1 cellular context compared by ENCODE assay signal in genomic region chr10:75430000-75430763, GRCh38.
TF ChIP-seq lines count a peak whose summit lies in the region.

No MANE protein-coding gene starts in this region.

TF ChIP-seq in K562, 482 proteins besides CTCF, POLR2A, EP300 and RAD21 (continued from another document and continues in another):
- no peak for TF ChIP-seq ZNF764 (CRISPR knock-in tag; IDR thresholded peaks at IDR 0.05; ENCODE audit: low read depth)
- no peak for TF ChIP-seq KLF10 (CRISPR knock-in tag; IDR thresholded peaks at IDR 0.05)
- TF ChIP-seq MLLT1 (IDR thresholded peaks at IDR 0.05), result no peak
- TF ChIP-seq, protein P1, sequence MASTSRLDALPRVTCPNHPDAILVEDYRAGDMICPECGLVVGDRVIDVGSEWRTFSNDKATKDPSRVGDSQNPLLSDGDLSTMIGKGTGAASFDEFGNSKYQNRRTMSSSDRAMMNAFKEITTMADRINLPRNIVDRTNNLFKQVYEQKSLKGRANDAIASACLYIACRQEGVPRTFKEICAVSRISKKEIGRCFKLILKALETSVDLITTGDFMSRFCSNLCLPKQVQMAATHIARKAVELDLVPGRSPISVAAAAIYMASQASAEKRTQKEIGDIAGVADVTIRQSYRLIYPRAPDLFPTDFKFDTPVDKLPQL (IDR thresholded peaks at IDR 0.05; ENCODE audit: extremely low read depth, insufficient read length), result no peak
- no peak for TF ChIP-seq EWSR1 (IDR thresholded peaks at IDR 0.05; ENCODE audit: borderline replicate concordance, low read depth, partially characterized antibody)
- TF ChIP-seq, protein P2, sequence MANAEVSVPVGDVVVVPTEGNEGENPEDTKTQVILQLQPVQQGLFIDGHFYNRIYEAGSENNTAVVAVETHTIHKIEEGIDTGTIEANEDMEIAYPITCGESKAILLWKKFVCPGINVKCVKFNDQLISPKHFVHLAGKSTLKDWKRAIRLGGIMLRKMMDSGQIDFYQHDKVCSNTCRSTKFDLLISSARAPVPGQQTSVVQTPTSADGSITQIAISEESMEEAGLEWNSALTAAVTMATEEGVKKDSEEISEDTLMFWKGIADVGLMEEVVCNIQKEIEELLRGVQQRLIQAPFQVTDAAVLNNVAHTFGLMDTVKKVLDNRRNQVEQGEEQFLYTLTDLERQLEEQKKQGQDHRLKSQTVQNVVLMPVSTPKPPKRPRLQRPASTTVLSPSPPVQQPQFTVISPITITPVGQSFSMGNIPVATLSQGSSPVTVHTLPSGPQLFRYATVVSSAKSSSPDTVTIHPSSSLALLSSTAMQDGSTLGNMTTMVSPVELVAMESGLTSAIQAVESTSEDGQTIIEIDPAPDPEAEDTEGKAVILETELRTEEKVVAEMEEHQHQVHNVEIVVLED (CRISPR knock-in tag; IDR thresholded peaks at IDR 0.05), result no peak
- TF ChIP-seq, protein P3, sequence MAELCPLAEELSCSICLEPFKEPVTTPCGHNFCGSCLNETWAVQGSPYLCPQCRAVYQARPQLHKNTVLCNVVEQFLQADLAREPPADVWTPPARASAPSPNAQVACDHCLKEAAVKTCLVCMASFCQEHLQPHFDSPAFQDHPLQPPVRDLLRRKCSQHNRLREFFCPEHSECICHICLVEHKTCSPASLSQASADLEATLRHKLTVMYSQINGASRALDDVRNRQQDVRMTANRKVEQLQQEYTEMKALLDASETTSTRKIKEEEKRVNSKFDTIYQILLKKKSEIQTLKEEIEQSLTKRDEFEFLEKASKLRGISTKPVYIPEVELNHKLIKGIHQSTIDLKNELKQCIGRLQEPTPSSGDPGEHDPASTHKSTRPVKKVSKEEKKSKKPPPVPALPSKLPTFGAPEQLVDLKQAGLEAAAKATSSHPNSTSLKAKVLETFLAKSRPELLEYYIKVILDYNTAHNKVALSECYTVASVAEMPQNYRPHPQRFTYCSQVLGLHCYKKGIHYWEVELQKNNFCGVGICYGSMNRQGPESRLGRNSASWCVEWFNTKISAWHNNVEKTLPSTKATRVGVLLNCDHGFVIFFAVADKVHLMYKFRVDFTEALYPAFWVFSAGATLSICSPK (IDR thresholded peaks at IDR 0.05; ENCODE audit: borderline replicate concordance), result no peak
- no peak for TF ChIP-seq EP400 (IDR thresholded peaks at IDR 0.05)
- TF ChIP-seq ZNF717 (CRISPR knock-in tag; IDR thresholded peaks at IDR 0.05), result no peak
- no peak for TF ChIP-seq BCLAF1 (IDR thresholded peaks at IDR 0.05; ENCODE audit: borderline replicate concordance in 1 of 2, control insufficient read depth in 1 of 2, low read depth in 2 of 2, low read length in 1 of 2)
- TF ChIP-seq PTTG1 (tag; IDR thresholded peaks at IDR 0.05; ENCODE audit: low read depth), result no peak
- TF ChIP-seq, protein P4, sequence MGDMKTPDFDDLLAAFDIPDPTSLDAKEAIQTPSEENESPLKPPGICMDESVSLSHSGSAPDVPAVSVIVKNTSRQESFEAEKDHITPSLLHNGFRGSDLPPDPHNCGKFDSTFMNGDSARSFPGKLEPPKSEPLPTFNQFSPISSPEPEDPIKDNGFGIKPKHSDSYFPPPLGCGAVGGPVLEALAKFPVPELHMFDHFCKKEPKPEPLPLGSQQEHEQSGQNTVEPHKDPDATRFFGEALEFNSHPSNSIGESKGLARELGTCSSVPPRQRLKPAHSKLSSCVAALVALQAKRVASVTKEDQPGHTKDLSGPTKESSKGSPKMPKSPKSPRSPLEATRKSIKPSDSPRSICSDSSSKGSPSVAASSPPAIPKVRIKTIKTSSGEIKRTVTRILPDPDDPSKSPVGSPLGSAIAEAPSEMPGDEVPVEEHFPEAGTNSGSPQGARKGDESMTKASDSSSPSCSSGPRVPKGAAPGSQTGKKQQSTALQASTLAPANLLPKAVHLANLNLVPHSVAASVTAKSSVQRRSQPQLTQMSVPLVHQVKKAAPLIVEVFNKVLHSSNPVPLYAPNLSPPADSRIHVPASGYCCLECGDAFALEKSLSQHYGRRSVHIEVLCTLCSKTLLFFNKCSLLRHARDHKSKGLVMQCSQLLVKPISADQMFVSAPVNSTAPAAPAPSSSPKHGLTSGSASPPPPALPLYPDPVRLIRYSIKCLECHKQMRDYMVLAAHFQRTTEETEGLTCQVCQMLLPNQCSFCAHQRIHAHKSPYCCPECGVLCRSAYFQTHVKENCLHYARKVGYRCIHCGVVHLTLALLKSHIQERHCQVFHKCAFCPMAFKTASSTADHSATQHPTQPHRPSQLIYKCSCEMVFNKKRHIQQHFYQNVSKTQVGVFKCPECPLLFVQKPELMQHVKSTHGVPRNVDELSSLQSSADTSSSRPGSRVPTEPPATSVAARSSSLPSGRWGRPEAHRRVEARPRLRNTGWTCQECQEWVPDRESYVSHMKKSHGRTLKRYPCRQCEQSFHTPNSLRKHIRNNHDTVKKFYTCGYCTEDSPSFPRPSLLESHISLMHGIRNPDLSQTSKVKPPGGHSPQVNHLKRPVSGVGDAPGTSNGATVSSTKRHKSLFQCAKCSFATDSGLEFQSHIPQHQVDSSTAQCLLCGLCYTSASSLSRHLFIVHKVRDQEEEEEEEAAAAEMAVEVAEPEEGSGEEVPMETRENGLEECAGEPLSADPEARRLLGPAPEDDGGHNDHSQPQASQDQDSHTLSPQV (IDR thresholded peaks at IDR 0.05), result no peak
- TF ChIP-seq, protein P5, sequence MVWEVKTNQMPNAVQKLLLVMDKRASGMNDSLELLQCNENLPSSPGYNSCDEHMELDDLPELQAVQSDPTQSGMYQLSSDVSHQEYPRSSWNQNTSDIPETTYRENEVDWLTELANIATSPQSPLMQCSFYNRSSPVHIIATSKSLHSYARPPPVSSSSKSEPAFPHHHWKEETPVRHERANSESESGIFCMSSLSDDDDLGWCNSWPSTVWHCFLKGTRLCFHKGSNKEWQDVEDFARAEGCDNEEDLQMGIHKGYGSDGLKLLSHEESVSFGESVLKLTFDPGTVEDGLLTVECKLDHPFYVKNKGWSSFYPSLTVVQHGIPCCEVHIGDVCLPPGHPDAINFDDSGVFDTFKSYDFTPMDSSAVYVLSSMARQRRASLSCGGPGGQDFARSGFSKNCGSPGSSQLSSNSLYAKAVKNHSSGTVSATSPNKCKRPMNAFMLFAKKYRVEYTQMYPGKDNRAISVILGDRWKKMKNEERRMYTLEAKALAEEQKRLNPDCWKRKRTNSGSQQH (CRISPR knock-in tag; IDR thresholded peaks at IDR 0.05), result no peak
- no peak for TF ChIP-seq HDAC1 (IDR thresholded peaks at IDR 0.05)
- no peak for TF ChIP-seq TRIM28 (IDR thresholded peaks at IDR 0.05)
- TF ChIP-seq ZNF507 (tag; conservative IDR thresholded peaks at IDR 0.05), result no peak
- no peak for TF ChIP-seq L3MBTL2 (IDR thresholded peaks at IDR 0.05)
- no peak for TF ChIP-seq GTF2E2 (tag; IDR thresholded peaks at IDR 0.05)
- TF ChIP-seq E2F1 (CRISPR knock-in tag; IDR thresholded peaks at IDR 0.05), result no peak
- no peak for TF ChIP-seq MAFG (tag; conservative IDR thresholded peaks at IDR 0.05)
- TF ChIP-seq NBN (IDR thresholded peaks at IDR 0.05; ENCODE audit: low read depth), result peak; percentile 40; the same call in 1 of the 2 replicates
- peak; percentile 26; the same call in 1 of the 2 replicates for TF ChIP-seq TCF3 (CRISPR knock-in tag; IDR thresholded peaks at IDR 0.05)
- TF ChIP-seq NEUROD1 (IDR thresholded peaks at IDR 0.05; ENCODE audit: borderline replicate concordance, low read depth, low read length, partially characterized antibody), result no peak
- no peak for TF ChIP-seq NCOA2 (IDR thresholded peaks at IDR 0.05; ENCODE audit: partially characterized antibody in 2 of 2)
- TF ChIP-seq NFXL1 (CRISPR knock-in tag; IDR thresholded peaks at IDR 0.05), result no peak
- no peak for TF ChIP-seq DDX20 (tag; IDR thresholded peaks at IDR 0.05; ENCODE audit: low read depth)
- TF ChIP-seq ZNF449 (CRISPR knock-in tag; IDR thresholded peaks at IDR 0.05), result no peak
- TF ChIP-seq SMC3 (conservative IDR thresholded peaks at IDR 0.05; ENCODE audit: insufficient read depth, low read depth, low read length), result no peak
- no peak for TF ChIP-seq SIN3B (IDR thresholded peaks at IDR 0.05; ENCODE audit: low read depth)
- no peak for TF ChIP-seq ZNF184 (CRISPR knock-in tag; IDR thresholded peaks at IDR 0.05)
- no peak for TF ChIP-seq HMG20B (CRISPR knock-in tag; IDR thresholded peaks at IDR 0.05)
- TF ChIP-seq FOSL1 (tag; conservative IDR thresholded peaks at IDR 0.05), result no peak
- no peak for TF ChIP-seq ZBTB26 (CRISPR knock-in tag; IDR thresholded peaks at IDR 0.05)
- TF ChIP-seq, protein P6, sequence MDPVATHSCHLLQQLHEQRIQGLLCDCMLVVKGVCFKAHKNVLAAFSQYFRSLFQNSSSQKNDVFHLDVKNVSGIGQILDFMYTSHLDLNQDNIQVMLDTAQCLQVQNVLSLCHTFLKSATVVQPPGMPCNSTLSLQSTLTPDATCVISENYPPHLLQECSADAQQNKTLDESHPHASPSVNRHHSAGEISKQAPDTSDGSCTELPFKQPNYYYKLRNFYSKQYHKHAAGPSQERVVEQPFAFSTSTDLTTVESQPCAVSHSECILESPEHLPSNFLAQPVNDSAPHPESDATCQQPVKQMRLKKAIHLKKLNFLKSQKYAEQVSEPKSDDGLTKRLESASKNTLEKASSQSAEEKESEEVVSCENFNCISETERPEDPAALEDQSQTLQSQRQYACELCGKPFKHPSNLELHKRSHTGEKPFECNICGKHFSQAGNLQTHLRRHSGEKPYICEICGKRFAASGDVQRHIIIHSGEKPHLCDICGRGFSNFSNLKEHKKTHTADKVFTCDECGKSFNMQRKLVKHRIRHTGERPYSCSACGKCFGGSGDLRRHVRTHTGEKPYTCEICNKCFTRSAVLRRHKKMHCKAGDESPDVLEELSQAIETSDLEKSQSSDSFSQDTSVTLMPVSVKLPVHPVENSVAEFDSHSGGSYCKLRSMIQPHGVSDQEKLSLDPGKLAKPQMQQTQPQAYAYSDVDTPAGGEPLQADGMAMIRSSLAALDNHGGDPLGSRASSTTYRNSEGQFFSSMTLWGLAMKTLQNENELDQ (CRISPR knock-in tag; IDR thresholded peaks at IDR 0.05; ENCODE audit: borderline replicate concordance), result no peak
- TF ChIP-seq, protein P7, sequence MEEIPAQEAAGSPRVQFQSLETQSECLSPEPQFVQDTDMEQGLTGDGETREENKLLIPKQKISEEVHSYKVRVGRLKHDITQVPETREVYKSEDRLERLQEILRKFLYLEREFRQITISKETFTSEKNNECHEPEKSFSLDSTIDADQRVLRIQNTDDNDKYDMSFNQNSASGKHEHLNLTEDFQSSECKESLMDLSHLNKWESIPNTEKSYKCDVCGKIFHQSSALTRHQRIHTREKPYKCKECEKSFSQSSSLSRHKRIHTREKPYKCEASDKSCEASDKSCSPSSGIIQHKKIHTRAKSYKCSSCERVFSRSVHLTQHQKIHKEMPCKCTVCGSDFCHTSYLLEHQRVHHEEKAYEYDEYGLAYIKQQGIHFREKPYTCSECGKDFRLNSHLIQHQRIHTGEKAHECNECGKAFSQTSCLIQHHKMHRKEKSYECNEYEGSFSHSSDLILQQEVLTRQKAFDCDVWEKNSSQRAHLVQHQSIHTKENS (CRISPR knock-in tag; IDR thresholded peaks at IDR 0.05), result no peak
- no peak for TF ChIP-seq ZBTB8A (IDR thresholded peaks at IDR 0.05; ENCODE audit: partially characterized antibody)
- no peak for TF ChIP-seq TAF7 (tag; IDR thresholded peaks at IDR 0.05)
